1 cellular context compared by ENCODE assay signal in the genomic region with DNA sequence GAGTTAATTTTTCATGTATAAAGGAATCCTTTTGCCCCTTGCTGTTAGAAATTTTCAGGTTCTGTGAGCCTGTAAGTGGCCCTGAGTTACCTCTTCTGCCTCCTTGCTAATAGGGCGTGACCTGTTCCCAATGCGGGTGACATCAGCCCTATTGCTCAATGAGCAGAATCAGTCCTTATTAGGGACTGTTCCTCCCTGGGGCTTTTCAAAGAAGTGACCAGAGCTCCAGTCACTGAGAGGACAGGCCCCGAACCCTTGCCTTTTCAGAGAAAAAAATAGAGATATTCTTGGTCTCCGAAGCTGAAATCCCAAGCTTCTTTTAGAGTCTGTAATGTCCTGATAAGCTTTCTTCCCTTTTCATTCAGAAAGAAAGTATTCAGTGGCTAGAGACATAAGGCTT.
TF ChIP-seq lines count a peak whose summit lies in the region.

No MANE protein-coding gene starts in this region.

TF ChIP-seq in HepG2, 621 proteins besides CTCF, POLR2A, EP300 and RAD21 (continued from another document):
- TF ChIP-seq, protein P1, sequence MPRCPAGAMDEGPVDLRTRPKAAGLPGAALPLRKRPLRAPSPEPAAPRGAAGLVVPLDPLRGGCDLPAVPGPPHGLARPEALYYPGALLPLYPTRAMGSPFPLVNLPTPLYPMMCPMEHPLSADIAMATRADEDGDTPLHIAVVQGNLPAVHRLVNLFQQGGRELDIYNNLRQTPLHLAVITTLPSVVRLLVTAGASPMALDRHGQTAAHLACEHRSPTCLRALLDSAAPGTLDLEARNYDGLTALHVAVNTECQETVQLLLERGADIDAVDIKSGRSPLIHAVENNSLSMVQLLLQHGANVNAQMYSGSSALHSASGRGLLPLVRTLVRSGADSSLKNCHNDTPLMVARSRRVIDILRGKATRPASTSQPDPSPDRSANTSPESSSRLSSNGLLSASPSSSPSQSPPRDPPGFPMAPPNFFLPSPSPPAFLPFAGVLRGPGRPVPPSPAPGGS (CRISPR knock-in tag; IDR thresholded peaks at IDR 0.05) = no peak
- no peak for TF ChIP-seq NFKBIZ (CRISPR knock-in tag; IDR thresholded peaks at IDR 0.05)
- TF ChIP-seq BCL6 (CRISPR knock-in tag; IDR thresholded peaks at IDR 0.05) = peak; percentile 25; the same call in 1 of the 2 replicates
- TF ChIP-seq RCOR2 (CRISPR knock-in tag; IDR thresholded peaks at IDR 0.05) = no peak
- peak; percentile 99 for TF ChIP-seq SRF (IDR thresholded peaks at IDR 0.05; ENCODE audit: low read depth, low read length)
- peak; percentile 54; the same call in 1 of the 2 replicates for TF ChIP-seq ZMYM4 (CRISPR knock-in tag; IDR thresholded peaks at IDR 0.05)
- TF ChIP-seq KDM5A (IDR thresholded peaks at IDR 0.05; ENCODE audit: borderline replicate concordance, low read length) = no peak
